Comparison of ENCODE assay signal across 12 cellular contexts in the genomic region with DNA sequence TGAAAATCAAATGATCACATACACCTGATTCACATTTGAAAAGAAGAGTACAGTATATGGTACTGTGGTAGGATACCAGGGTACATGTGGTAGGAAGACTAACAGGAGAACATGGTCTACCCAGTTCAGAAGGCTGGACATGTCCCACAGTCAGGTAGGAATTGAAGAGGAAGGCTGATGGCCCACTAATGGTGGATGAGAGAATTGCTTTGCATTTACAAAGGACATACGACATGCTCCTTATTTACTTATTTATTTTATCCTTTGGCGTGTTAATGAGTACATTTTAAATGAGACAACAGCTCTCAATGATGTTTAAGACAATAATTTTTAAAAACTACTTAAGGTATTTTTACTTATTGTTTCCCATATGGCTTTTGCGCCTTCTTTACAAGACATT.
A peak's percentile ranks its signal among the peaks of the same experiment; 100 is the strongest.
DNase-seq lines count a peak whose midpoint lies in the region; FAIRE-seq and TF ChIP-seq lines count a peak whose summit lies in the region.
"Had no signal": no experiment of that assay in that cellular context is flagged by ENCODE, and none has a peak within 500 bp of the region (broad histone marks: within the 10 kb centered on the region; RNA-seq: fewer than 3 reads in every experiment).

No MANE protein-coding gene starts in this region.

- FAIRE-seq in astrocyte (lab: Jason Lieb, UNC): no peak

- no peak for DNase-seq in astrocyte (ENCODE audit: low read depth)
- no peak for DNase-seq in kidney epithelial cell (ENCODE audit: low read depth)
- DNase-seq in activated CD4-positive, CD25-positive, alpha-beta regulatory T cell treated with anti-CD3 and anti-CD28 coated beads, Interleukin-2, amount 50 U/mL, for 72 hours: no peak
- no peak for DNase-seq in activated CD4-positive, alpha-beta T cell treated with anti-CD3 and anti-CD28 coated beads, Interleukin-2, amount 10 ng/mL, durations not matched to agents 24 days and 14 days
- DNase-seq in coronary artery (ENCODE audit: low spot score): no peak
- DNase-seq in dermis blood vessel endothelial cell: no peak
- DNase-seq: NCI-H510A treated with DMSO at 0.1 percent for 48 hours, stomach, T-cell had no signal

- no peaks in the 10 kb centered on the region for H3K36me3 Mint-ChIP-seq in astrocyte (ENCODE audit: low read depth, unreplicated experiment)
- no peaks in the 10 kb centered on the region for H3K36me3 Mint-ChIP-seq in activated CD4-positive, alpha-beta T cell treated with anti-CD3 and anti-CD28 coated beads, Interleukin-2, amount 10 ng/mL, durations not matched to agents 24 days and 14 days (ENCODE audit: low read depth)
- H3K36me3 Mint-ChIP-seq: T-cell had no signal

- no peak overlapping the region for H3K4me3 Mint-ChIP-seq in astrocyte (ENCODE audit: unreplicated experiment)
- no peak overlapping the region for H3K4me3 Mint-ChIP-seq in activated CD4-positive, alpha-beta T cell treated with anti-CD3 and anti-CD28 coated beads, Interleukin-2, amount 10 ng/mL, durations not matched to agents 24 days and 14 days
- H3K4me3 Mint-ChIP-seq: IgD-negative memory B cell, T-cell had no signal

- no peaks in the 10 kb centered on the region for H3K9me2 ChIP-seq in DOHH2 (replicated peaks; ENCODE audit: control insufficient read depth, low read length)

- no peak overlapping the region for H3K27ac Mint-ChIP-seq in astrocyte (ENCODE audit: unreplicated experiment)
- H3K27ac Mint-ChIP-seq in activated CD4-positive, alpha-beta T cell treated with anti-CD3 and anti-CD28 coated beads, Interleukin-2, amount 10 ng/mL, durations not matched to agents 24 days and 14 days: no peak overlapping the region
- H3K27ac Mint-ChIP-seq: IgD-negative memory B cell, T-cell had no signal

- H3K9ac ChIP-seq in KMS-11: no peak overlapping the region
- no peak overlapping the region for H3K9ac ChIP-seq in astrocyte (ENCODE audit: low read length)

- H3K4me2 ChIP-seq in DOHH2 (ENCODE audit: low read length) (no peak overlapping the region), KMS-11 (no peak overlapping the region), astrocyte (ENCODE audit: low read length) (no peak overlapping the region)

- intact Hi-C loops in activated CD4-positive, alpha-beta T cell treated with anti-CD3 and anti-CD28 coated beads, Interleukin-2, amount 10 ng/mL, durations not matched to agents 24 days and 14 days (cut with micrococcal nuclease): no loop called here

- H3K9me3 Mint-ChIP-seq in astrocyte (ENCODE audit: unreplicated experiment): no peaks in the 10 kb centered on the region
- peaks cover 5% of the 10 kb centered on the region for H3K9me3 Mint-ChIP-seq in activated CD4-positive, alpha-beta T cell treated with anti-CD3 and anti-CD28 coated beads, Interleukin-2, amount 10 ng/mL, durations not matched to agents 24 days and 14 days
- H3K9me3 Mint-ChIP-seq: T-cell had no signal

- H3K79me2 ChIP-seq in DOHH2 (ENCODE audit: control insufficient read depth, low read length) (no peaks in the 10 kb centered on the region), KMS-11 (ENCODE audit: insufficient read depth, low read depth) (no peaks in the 10 kb centered on the region), astrocyte (ENCODE audit: insufficient read depth, low read length) (no peaks in the 10 kb centered on the region)

- H3K36me3 ChIP-seq in DOHH2 (ENCODE audit: control insufficient read depth, low read length): no peaks in the 10 kb centered on the region
- no peaks in the 10 kb centered on the region for H3K36me3 ChIP-seq in KMS-11 (ENCODE audit: insufficient read depth)
- no peaks in the 10 kb centered on the region for H3K36me3 ChIP-seq in astrocyte (ENCODE audit: insufficient read depth, low read length)
- H3K36me3 ChIP-seq in kidney epithelial cell (ENCODE audit: control insufficient read depth, insufficient read depth, low read length): no peaks in the 10 kb centered on the region
- H3K36me3 ChIP-seq: stomach had no signal

- H4K20me1 ChIP-seq in DOHH2 (ENCODE audit: control insufficient read depth, insufficient read depth, low read depth, low read length) (no peaks in the 10 kb centered on the region), KMS-11 (ENCODE audit: insufficient read depth) (no peaks in the 10 kb centered on the region), astrocyte (ENCODE audit: insufficient read depth, low read length) (no peaks in the 10 kb centered on the region)

- no peaks in the 10 kb centered on the region for H3K9me3 ChIP-seq in DOHH2 (ENCODE audit: control insufficient read depth, insufficient read depth, low read length)
- H3K9me3 ChIP-seq in astrocyte (ENCODE audit: insufficient read depth, low read depth, low read length): no peaks in the 10 kb centered on the region
- H3K9me3 ChIP-seq: stomach had no signal

- peaks cover 52% of the 10 kb centered on the region for H3K4me1 ChIP-seq in DOHH2 (ENCODE audit: control insufficient read depth, low read length)
- H3K4me1 ChIP-seq in KMS-11 (ENCODE audit: low read depth, poor library complexity, severe bottlenecking): no peaks in the 10 kb centered on the region
- no peaks in the 10 kb centered on the region for H3K4me1 ChIP-seq in astrocyte (ENCODE audit: insufficient read depth, low read length)

- H3K27me3 ChIP-seq in DOHH2 (ENCODE audit: control insufficient read depth, low read length) (peaks cover 10% of the 10 kb centered on the region; the same call in 1 of the 2 replicates), KMS-11 (ENCODE audit: insufficient read depth, low read depth) (no peaks in the 10 kb centered on the region), astrocyte (ENCODE audit: insufficient read depth, low read length) (no peaks in the 10 kb centered on the region), kidney epithelial cell (ENCODE audit: control insufficient read depth, insufficient read depth, low read length) (no peaks in the 10 kb centered on the region)
- H3K27me3 ChIP-seq: stomach had no signal

- TF ChIP-seq CTCF in DOHH2 (IDR thresholded peaks at IDR 0.05; ENCODE audit: low read depth, low read length, poor library complexity, severe bottlenecking) (peak; percentile 58), KMS-11 (conservative IDR thresholded peaks at IDR 0.05; ENCODE audit: low read depth, low read length) (peak; percentile 64), astrocyte (IDR thresholded peaks at IDR 0.05; ENCODE audit: insufficient read depth, low read depth, low read length) (peak; percentile 16), kidney epithelial cell (IDR thresholded peaks at IDR 0.05; ENCODE audit: insufficient read depth, low read length, poor library complexity, severe bottlenecking) (peak; percentile 20), coronary artery (IDR thresholded peaks at IDR 0.05) (no peak)

- H3K27ac ChIP-seq in DOHH2 (ENCODE audit: low read depth, low read length): no peak overlapping the region
- H3K27ac ChIP-seq in KMS-11: no peak overlapping the region
- no peak overlapping the region for H3K27ac ChIP-seq in astrocyte (ENCODE audit: low read depth, low read length)
- H3K27ac ChIP-seq in coronary artery: no peak overlapping the region
- H3K27ac ChIP-seq: stomach had no signal

- H3K4me1 Mint-ChIP-seq in astrocyte (ENCODE audit: low read depth, unreplicated experiment): no peaks in the 10 kb centered on the region
- peaks cover 14% of the 10 kb centered on the region for H3K4me1 Mint-ChIP-seq in activated CD4-positive, alpha-beta T cell treated with anti-CD3 and anti-CD28 coated beads, Interleukin-2, amount 10 ng/mL, durations not matched to agents 24 days and 14 days

- H2AFZ ChIP-seq in KMS-11 (ENCODE audit: low read depth) (no peak overlapping the region), astrocyte (ENCODE audit: low read depth, low read length) (no peak overlapping the region)

- H3K4me3 ChIP-seq in DOHH2 (ENCODE audit: low read length) (no peak overlapping the region), KMS-11 (IDR thresholded peaks at IDR 0.05; ENCODE audit: insufficient read depth, low read depth, low read length) (no peak overlapping the region), astrocyte (ENCODE audit: insufficient read depth, low read depth, low read length) (no peak overlapping the region), kidney epithelial cell (ENCODE audit: low read depth, low read length) (no peak overlapping the region), coronary artery (no peak overlapping the region)
- H3K4me3 ChIP-seq: stomach had no signal

- no peaks in the 10 kb centered on the region for H3K27me3 Mint-ChIP-seq in astrocyte (ENCODE audit: low read depth, unreplicated experiment)
- H3K27me3 Mint-ChIP-seq in activated CD4-positive, alpha-beta T cell treated with anti-CD3 and anti-CD28 coated beads, Interleukin-2, amount 10 ng/mL, durations not matched to agents 24 days and 14 days: no peaks in the 10 kb centered on the region
- H3K27me3 Mint-ChIP-seq: IgD-negative memory B cell, T-cell had no signal

- H3F3A ChIP-seq in DOHH2 (ENCODE audit: control insufficient read depth, insufficient read depth): peaks cover 4% of the 10 kb centered on the region
